Comparison of ENCODE assay signal across 31 cellular contexts in the genomic region with DNA sequence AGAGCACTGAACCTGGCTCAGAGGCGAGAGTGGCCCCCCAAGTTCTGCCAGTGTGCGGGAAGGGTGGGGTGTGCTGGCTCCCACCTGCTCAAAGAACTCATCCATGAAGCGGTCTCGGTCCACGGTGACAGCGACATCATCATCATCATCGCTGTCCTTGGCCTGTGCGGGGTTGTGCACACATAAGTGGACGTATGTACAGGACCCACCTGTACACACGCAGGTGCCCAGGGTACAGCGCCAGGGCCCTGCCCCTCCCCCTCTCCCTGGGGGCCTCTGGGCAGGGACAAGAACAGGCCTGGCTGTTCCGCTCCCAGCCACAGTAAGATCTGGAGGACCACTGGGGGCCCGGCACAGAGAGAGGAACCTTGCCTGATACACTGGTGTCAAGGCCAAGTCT. TPM values are rescaled to one million over a fixed set of nuclear protein-coding genes. Genes with fewer than 3 reads are reported as not detected.
"Had no signal": no experiment of that assay in that cellular context is flagged by ENCODE, and none has a peak within 500 bp of the region (broad histone marks: within the 10 kb centered on the region; RNA-seq: fewer than 3 reads in every experiment).

No MANE protein-coding gene starts in this region.

- H3K27me3 ChIP-seq: brain microvascular endothelial cell, gastrocnemius medialis, testis, transverse colon had no signal

- H3K4me2 ChIP-seq: smooth muscle cell had no signal

- H3K9ac ChIP-seq: parathyroid adenoma had no signal

- H3K27ac ChIP-seq: brain microvascular endothelial cell, gastrocnemius medialis, parathyroid adenoma, psoas muscle, testis, transverse colon, VCaP had no signal

- DNase-seq: activated CD4-positive, alpha-beta memory T cell treated with anti-CD3 and anti-CD28 coated beads, Interleukin-2, amount 10 ng/mL, durations not matched to agents 7 days and 5 days; activated CD4-positive, alpha-beta T cell treated with anti-CD3 and anti-CD28 coated beads, Interleukin-2, amount 10 ng/mL, durations not matched to agents 24 days and 14 days; activated CD8-positive, alpha-beta memory T cell treated with anti-CD3 and anti-CD28 coated beads, Interleukin-2, amount 50 U/mL, for 48 hours; activated gamma-delta T cell; activated naive CD4-positive, alpha-beta T cell treated with anti-CD3 and anti-CD28 coated beads, Interleukin-2, amount 10 ng/mL, durations not matched to agents 7 days and 5 days; activated naive CD8-positive, alpha-beta T cell treated with anti-CD3 and anti-CD28 coated beads, Interleukin-2, amount 10 ng/mL, durations not matched to agents 7 days and 5 days; activated T-cell treated with anti-CD3 and anti-CD28 coated beads, Interleukin-2, amount 50 U/mL, for 24 hours; brain microvascular endothelial cell; caudate nucleus; cortex of kidney; effector memory CD8-positive, alpha-beta T cell; erythroblast; gastrocnemius medialis; glutamatergic neuron; left cardiac atrium; midbrain; naive thymus-derived CD4-positive, alpha-beta T cell; nucleus accumbens; psoas muscle; stimulated activated CD4-positive, alpha-beta T cell treated with anti-CD3 and anti-CD28 coated beads, Interleukin-15, amount 100 ng/mL, for 24 hours; stimulated activated CD4-positive, alpha-beta T cell treated with anti-CD3 and anti-CD28 coated beads, Interleukin-2, amount 100 ng/mL, for 24 hours; stimulated activated naive B cell treated with anti-CD40 and anti-IgM and Interleukin-4, amounts not matched to agents 10 μg/mL and 1 μg/mL and 100 μg/mL, for 72 hours; T-helper 9 cell; testis; transverse colon had no signal

- H3K36me3 ChIP-seq: gastrocnemius medialis, transverse colon had no signal

- H3K4me3 ChIP-seq: gastrocnemius medialis, psoas muscle, smooth muscle cell, testis, transverse colon had no signal

- H3K4me1 ChIP-seq: gastrocnemius medialis, psoas muscle had no signal

- H3K9me3 ChIP-seq: gastrocnemius medialis, psoas muscle, testis, transverse colon had no signal

- FAIRE-seq: astrocyte, TTC549 had no signal

- ATAC-seq: activated CD4-positive, CD25-positive, alpha-beta regulatory T cell treated with anti-CD3 and anti-CD28 coated beads, Interleukin-2, amount 50 U/mL, for 24 hours; effector memory CD8-positive, alpha-beta T cell; gastrocnemius medialis; left cardiac atrium; naive thymus-derived CD4-positive, alpha-beta T cell; psoas muscle; stimulated activated naive B cell treated with anti-CD40 and anti-IgM and Interleukin-4, amounts not matched to agents 10 μg/mL and 1 μg/mL and 100 μg/mL, for 72 hours had no signal

RNA-seq across cellular contexts. Expression of a gene that starts 41.3 kb away (rescaled TPM):
- polyA plus RNA-seq: naive thymus-derived CD4-positive, alpha-beta T cell had no signal
